Comparison of ENCODE assay signal across 12 cellular contexts in the genomic region with DNA sequence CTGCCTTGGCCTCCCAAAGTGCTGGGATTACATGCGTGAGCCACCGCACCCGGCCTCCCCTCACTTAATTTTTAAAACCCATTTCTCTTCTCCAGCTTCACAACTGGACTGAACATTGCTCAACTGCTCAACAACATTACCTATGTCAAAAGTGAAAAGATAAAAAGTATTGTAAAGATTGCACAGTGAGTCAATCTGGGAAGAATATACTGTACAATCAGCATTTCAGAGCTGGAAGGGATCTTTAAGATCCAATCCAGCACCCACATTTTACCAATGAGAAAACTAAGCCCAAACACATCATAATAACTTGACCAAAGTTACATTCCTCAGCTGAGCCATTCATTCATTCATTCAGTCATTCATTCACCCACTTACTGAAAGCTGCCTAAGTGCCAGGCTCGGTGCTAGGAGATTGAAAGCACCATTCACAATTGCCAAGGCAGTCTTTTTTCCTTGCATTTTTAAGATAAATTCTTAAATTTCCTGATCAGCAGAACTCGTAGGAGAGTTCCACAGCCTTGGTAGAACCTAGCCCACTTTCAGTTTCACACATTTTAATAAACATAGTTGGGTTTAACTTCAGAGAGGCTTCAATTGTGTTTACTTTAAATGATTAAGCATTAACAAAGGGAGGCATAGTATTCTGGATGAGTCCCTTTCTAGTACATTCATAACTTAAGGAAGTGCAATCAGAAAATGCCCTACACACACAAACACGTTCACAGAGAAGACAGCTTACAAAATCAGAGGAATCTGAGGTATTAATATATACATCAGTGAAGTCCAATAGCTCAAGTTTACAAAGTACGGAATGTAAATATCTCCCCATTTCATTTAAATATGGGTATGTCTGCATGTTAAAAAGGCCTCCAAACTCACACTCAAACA. TPM values are rescaled to one million over a fixed set of nuclear protein-coding genes. Genes with fewer than 3 reads are reported as not detected.
A peak's percentile ranks its signal among the peaks of the same experiment; 100 is the strongest.
DNase-seq lines count a peak whose midpoint lies in the region; ATAC-seq, FAIRE-seq and TF ChIP-seq lines count a peak whose summit lies in the region.
"Had no signal": no experiment of that assay in that cellular context is flagged by ENCODE, and none has a peak within 500 bp of the region (broad histone marks: within the 10 kb centered on the region; RNA-seq: fewer than 3 reads in every experiment).

No MANE protein-coding gene starts in this region.

- CTCF ChIA-PET in A549 (lab: Yijun Ruan, JAX), result interaction anchor here (0.7 to 1.5 kb wide), 7 partner anchors 9 to 502 kb away, joined by 3 to 5 read pairs (median 3); no protein-coding TSS in a partner anchor

- H3K27me3 ChIP-seq in GM23248 (replicated peaks; ENCODE audit: insufficient read depth) (no peaks in the 10 kb centered on the region), right lobe of liver (no peaks in the 10 kb centered on the region), aorta (ENCODE audit: control insufficient read depth in 1 of 2, insufficient read depth in 2 of 2, low read length in 1 of 2) (no peaks in the 10 kb centered on the region), GM23338 (ENCODE audit: insufficient read depth) (no peaks in the 10 kb centered on the region)

- no peaks in the 10 kb centered on the region for H3K27me3 Mint-ChIP-seq in activated naive CD8-positive, alpha-beta T cell treated with anti-CD3 and anti-CD28 coated beads, Interleukin-2, amount 50 U/mL, for 24 hours
- H3K27me3 Mint-ChIP-seq in GM23338 (ENCODE audit: insufficient read depth, low read depth, poor library complexity), result peaks cover 2% of the 10 kb centered on the region

- H3K4me3 ChIP-seq in A549 (peak overlapping the region; percentile 75), GM23248 (peak overlapping the region; percentile 11), right lobe of liver (peak overlapping the region in 2 of 3 donors; percentile 1 to 6), aorta (ENCODE audit: low read length in 2 of 2) (peak overlapping the region in 1 of 2 donors; percentile 14), GM23338 (no peak overlapping the region)

- H3K9me3 ChIP-seq in A549 (no peaks in the 10 kb centered on the region), GM23248 (ENCODE audit: low read depth) (no peaks in the 10 kb centered on the region), right lobe of liver (no peaks in the 10 kb centered on the region), aorta (ENCODE audit: control insufficient read depth, low read length) (no peaks in the 10 kb centered on the region)

- no peak for FAIRE-seq in A549 (lab: Jason Lieb, UNC)

- DNase-seq in A549 (ENCODE audit: low read depth in 1 of 2, low spot score in 1 of 2), result peak in 1 of 2 experiments; percentile 32
- DNase-seq in GM23248, result no peak
- DNase-seq in activated naive CD8-positive, alpha-beta T cell treated with anti-CD3 and anti-CD28 coated beads, Interleukin-2, amount 50 U/mL, for 24 hours, result no peak
- no peak for DNase-seq in right lobe of liver
- no peak for DNase-seq in aorta
- no peak for DNase-seq in GM23338 (ENCODE audit: low spot score)
- DNase-seq: COR-L47, NCI-H2081 treated with DMSO at 0.1 percent for 48 hours, SHP77 treated with DMSO at 0.1 percent for 48 hours had no signal

- H3F3A ChIP-seq in GM23248 (ENCODE audit: insufficient read depth) (0 out of 2 replicates have a peak, but pooled peaks cover 4% of the 10 kb centered on the region), GM23338 (replicated peaks; ENCODE audit: low read depth) (no peaks in the 10 kb centered on the region)

- TF ChIP-seq POLR2A in A549 (IDR thresholded peaks at IDR 0.05; ENCODE audit: low read length) (no peak), right lobe of liver (IDR thresholded peaks at IDR 0.05) (no peak)

- intact Hi-C loops in right lobe of liver (cut with DNase I) (loop anchor here in 1 of 2 donors (10.0 kb wide), 1 partner anchor 47 kb away; no protein-coding TSS in a partner anchor), aorta (cut with DNase I) (loop anchor here in 1 of 2 donors (5.0 to 10.0 kb wide), 2 partner anchors 357 to 474 kb away; no protein-coding TSS in a partner anchor)

- WGBS in A549 (ENCODE audit: missing lambda C conversion rate), result 49% methylated on average over 7 of the region's 7 CpGs
- WGBS in GM23248 (ENCODE audit: low coverage in 1 of 2, low lambda C conversion rate in 2 of 2, missing lambda C conversion rate in 2 of 2), 2 experiments, result 97% methylated on average over 7 of the region's 7 CpGs
- 53% methylated on average over 7 of the region's 7 CpGs for WGBS in right lobe of liver (ENCODE audit: insufficient coverage, low coverage, low lambda C conversion rate, missing lambda C conversion rate)
- 61 to 67% methylated on average over 7 of the region's 7 CpGs for WGBS in aorta, 2 donors

- H3K4me1 Mint-ChIP-seq in activated naive CD8-positive, alpha-beta T cell treated with anti-CD3 and anti-CD28 coated beads, Interleukin-2, amount 50 U/mL, for 24 hours, result peaks cover 50% of the 10 kb centered on the region
- H3K4me1 Mint-ChIP-seq in GM23338, result peaks cover 12% of the 10 kb centered on the region

- H3K36me3 Mint-ChIP-seq in activated naive CD8-positive, alpha-beta T cell treated with anti-CD3 and anti-CD28 coated beads, Interleukin-2, amount 50 U/mL, for 24 hours (ENCODE audit: low read depth), result peaks cover 29% of the 10 kb centered on the region
- H3K36me3 Mint-ChIP-seq in GM23338 (ENCODE audit: low read depth), result peaks cover 16% of the 10 kb centered on the region

- peaks cover 56% of the 10 kb centered on the region for H3K4me1 ChIP-seq in A549
- H3K4me1 ChIP-seq in GM23248 (ENCODE audit: insufficient read depth), result peaks cover 31% of the 10 kb centered on the region
- H3K4me1 ChIP-seq in right lobe of liver, result peaks cover 0 to 30% (median 10%) of the 10 kb centered on the region in 4 donors
- H3K4me1 ChIP-seq in aorta (ENCODE audit: control insufficient read depth in 1 of 2, insufficient read depth in 2 of 2, low read length in 2 of 2), result peaks cover 0 to 3% of the 10 kb centered on the region in 2 donors
- peaks cover 9% of the 10 kb centered on the region; the same call in 1 of the 2 replicates for H3K4me1 ChIP-seq in GM23338 (ENCODE audit: insufficient read depth)

- H3K36me3 ChIP-seq in GM23248 (ENCODE audit: low read depth) (no peaks in the 10 kb centered on the region), right lobe of liver (no peaks in the 10 kb centered on the region), aorta (ENCODE audit: control insufficient read depth in 1 of 2, insufficient read depth in 2 of 2, low read length in 1 of 2) (no peaks in the 10 kb centered on the region), GM23338 (ENCODE audit: insufficient read depth) (no peaks in the 10 kb centered on the region)

- TF ChIP-seq EP300 in A549 (IDR thresholded peaks at IDR 0.05), result no peak

- TF ChIP-seq CTCF in A549 (IDR thresholded peaks at IDR 0.05), result no peak
- TF ChIP-seq CTCF in right lobe of liver (IDR thresholded peaks at IDR 0.05), result no peak
- TF ChIP-seq CTCF in GM23338 (conservative IDR thresholded peaks at IDR 0.05; ENCODE audit: low read depth in 2 of 2), result no peak

- no peaks in the 10 kb centered on the region for H3K9me3 Mint-ChIP-seq in activated naive CD8-positive, alpha-beta T cell treated with anti-CD3 and anti-CD28 coated beads, Interleukin-2, amount 50 U/mL, for 24 hours
- H3K9me3 Mint-ChIP-seq in GM23338, result no peaks in the 10 kb centered on the region; the same call in 2 of the 3 replicates

- TF ChIP-seq RAD21 in A549 (conservative IDR thresholded peaks at IDR 0.05 in 1 of 2, IDR thresholded peaks at IDR 0.05 in 1 of 2), result no peak

- POLR2A ChIA-PET in A549 (lab: Yijun Ruan, JAX), result no interaction called here

- no peaks in the 10 kb centered on the region for H4K20me1 ChIP-seq in GM23248 (ENCODE audit: insufficient read depth)
- no peaks in the 10 kb centered on the region for H4K20me1 ChIP-seq in GM23338 (replicated peaks; ENCODE audit: insufficient read depth)

- H2AFZ ChIP-seq in GM23248 (no peak overlapping the region), GM23338 (no peak overlapping the region)

- H3K27ac Mint-ChIP-seq in activated naive CD8-positive, alpha-beta T cell treated with anti-CD3 and anti-CD28 coated beads, Interleukin-2, amount 50 U/mL, for 24 hours, result no peak overlapping the region
- H3K27ac Mint-ChIP-seq in GM23338, result no peak overlapping the region

- H3K27ac ChIP-seq in A549 (peak overlapping the region; percentile 29 to 55; a peak in 5 of 6 replicates), GM23248 (no peak overlapping the region), right lobe of liver (no peak overlapping the region), aorta (ENCODE audit: low read depth in 1 of 2, low read length in 2 of 2) (no peak overlapping the region), GM23338 (ENCODE audit: low read depth) (no peak overlapping the region)
- H3K27ac ChIP-seq: HL-60 had no signal

- H3K79me2 ChIP-seq in GM23248 (ENCODE audit: insufficient read depth) (peaks cover 68% of the 10 kb centered on the region), GM23338 (replicated peaks; ENCODE audit: insufficient read depth) (peaks cover 28% of the 10 kb centered on the region)

- ATAC-seq in A549, result no peak
- no peak for ATAC-seq in activated naive CD8-positive, alpha-beta T cell treated with anti-CD3 and anti-CD28 coated beads, Interleukin-2, amount 50 U/mL, for 24 hours
- ATAC-seq in right lobe of liver, result peak in 1 of 4 donors; percentile 20
- no peak for ATAC-seq in GM21367 (IDR thresholded peaks at IDR 0.05; ENCODE audit: unreplicated experiment)
- ATAC-seq in aorta (ENCODE audit: low FRiP score), result no peak
- no peak for ATAC-seq in GM23338
- ATAC-seq in HG02759 (IDR thresholded peaks at IDR 0.05; ENCODE audit: unreplicated experiment), result no peak

- in situ Hi-C loops in GM23248 (cut with MboI), result loop anchor here (25.0 kb wide), 1 partner anchor 1409 kb away; no protein-coding TSS in a partner anchor

- no peak overlapping the region for H3K9ac ChIP-seq in GM23248

- H3K4me3 Mint-ChIP-seq in activated naive CD8-positive, alpha-beta T cell treated with anti-CD3 and anti-CD28 coated beads, Interleukin-2, amount 50 U/mL, for 24 hours, result peak overlapping the region; percentile 58
- no peak overlapping the region for H3K4me3 Mint-ChIP-seq in GM23338

- H3K9me2 ChIP-seq in GM23248 (ENCODE audit: insufficient read depth) (no peaks in the 10 kb centered on the region), GM23338 (ENCODE audit: insufficient read depth) (peaks cover 12% of the 10 kb centered on the region; the same call in 1 of the 2 replicates)

- peak overlapping the region; percentile 86 for H3K4me2 ChIP-seq in A549
- peak overlapping the region; percentile 45 for H3K4me2 ChIP-seq in GM23248 (ENCODE audit: unreplicated experiment)
- H3K4me2 ChIP-seq in GM23338, result no peak overlapping the region

RNA-seq across cellular contexts. Expression of a gene that starts 3.0 kb away (rescaled TPM):
- polyA plus RNA-seq in A549 (2011; rRNA removed) (12.6 and 14.3 TPM in 2 replicates), A549 (2017; fragmentation: RNase III; extraction: RNeasy Plus Mini Kit Qiagen cat#74134 plus additional on column Dnase treatment) (3.8 to 5.9 TPM (median 5.5 TPM) in 3 replicates), GM23248 (2016; fragmentation: Nextera tagmentation; extraction: Ambion mirVana) (6.4 and 7.3 TPM in 2 replicates), aorta (1 to 10 TPM; 2.8 to 4.4 TPM), GM23338 (2016; fragmentation: Nextera tagmentation; extraction: Ambion mirVana) (1.1 TPM in 1 of 2 replicates, not detected in the other)
- 1.3 TPM in 2 replicates for polyA plus RNA-seq in A549 (2012; cell fraction: cytosol; rRNA removed)
- 1.1 and 1.6 TPM in 2 replicates for polyA plus RNA-seq in A549 (2012; cell fraction: nucleus; rRNA removed)
- 5.1 and 7.2 TPM in 2 replicates for polyA minus RNA-seq in A549 (2011; rRNA and poly(A)+ RNA removed)
- 6.4 and 10.6 TPM in 2 replicates for total RNA-seq in GM23248 (2014; rRNA removed; shearing (Covaris generic))
- total RNA-seq in right lobe of liver (1 to 10 TPM; 2.5 to 6.2 (median 4.1) TPM), aorta (1 to 10 TPM; 7.4 TPM)
- total RNA-seq in GM23338 (2014; rRNA removed; shearing (Covaris generic)), result 2.4 and 3.0 TPM in 2 replicates

RNA-seq across cellular contexts. Expression of a gene that starts 4.3 kb away (rescaled TPM):
- polyA plus RNA-seq in A549 (2011; rRNA removed), result 36.6 and 38.6 TPM in 2 replicates
- polyA plus RNA-seq in A549 (2012; cell fraction: cytosol; rRNA removed), result 4.8 and 6.4 TPM in 2 replicates
- 2.7 and 3.6 TPM in 2 replicates for polyA plus RNA-seq in A549 (2012; cell fraction: nucleus; rRNA removed)
- polyA plus RNA-seq in A549 (2017; fragmentation: RNase III; extraction: RNeasy Plus Mini Kit Qiagen cat#74134 plus additional on column Dnase treatment), result 9.1 to 11.9 TPM (median 10.8 TPM) in 3 replicates
- polyA minus RNA-seq in A549 (2011; rRNA and poly(A)+ RNA removed), result 27.0 and 40.8 TPM in 2 replicates
- total RNA-seq in GM23248 (2014; rRNA removed; shearing (Covaris generic)), result 8.3 and 16.8 TPM in 2 replicates
- 14.5 and 15.0 TPM in 2 replicates for polyA plus RNA-seq in GM23248 (2016; fragmentation: Nextera tagmentation; extraction: Ambion mirVana)
- 10 to 100 TPM in 1 of 6 experiments, 1 to 10 TPM in 5; 5.3 to 14.5 (median 6.9) TPM for total RNA-seq in right lobe of liver
- 10 to 100 TPM; 21.2 to 21.9 TPM for total RNA-seq in aorta
- polyA plus RNA-seq in aorta, result 10 to 100 TPM in 1 of 2 donors, 1 to 10 TPM in 1; 7.3 to 19.9 TPM
- total RNA-seq in GM23338 (2014; rRNA removed; shearing (Covaris generic)), result 17.2 and 17.5 TPM in 2 replicates
- polyA plus RNA-seq in GM23338 (2016; fragmentation: Nextera tagmentation; extraction: Ambion mirVana), result 9.0 and 11.8 TPM in 2 replicates

Comparison
In these comparisons a context has a peak if more than half of its experiments do, and no peak if none do; other contexts are left out.
1. H3K27ac ChIP-seq: peak in A549 (2 of 2); none in GM23248 (single experiment), right lobe of liver (0 of 3), aorta (0 of 2) and GM23338 (single experiment).